In genomic region chr3:15726043-15726442, GRCh38 we compare ENCODE assay signal across 1 cellular context.
A peak's percentile ranks its signal among the peaks of the same experiment; 100 is the strongest.
TF ChIP-seq lines count a peak whose summit lies in the region.

No MANE protein-coding gene starts in this region.

TF ChIP-seq in GM12878, 131 proteins besides CTCF, POLR2A, EP300 and RAD21 (continued from another document):
- TF ChIP-seq NKRF (conservative IDR thresholded peaks at IDR 0.05) (no peak), E2F8 (IDR thresholded peaks at IDR 0.05; ENCODE audit: low read depth, partially characterized antibody) (no peak), ASH2L (IDR thresholded peaks at IDR 0.05; ENCODE audit: borderline replicate concordance, low read depth) (0 out of 2 replicates have a peak, but pooled peaks have one; percentile 48), PKNOX1 (IDR thresholded peaks at IDR 0.05) (peak; percentile 20; the same call in 1 of the 2 replicates), RUNX3 (IDR thresholded peaks at IDR 0.05; ENCODE audit: low read length) (peak; percentile 22; the same call in 1 of the 2 replicates), BACH1 (IDR thresholded peaks at IDR 0.05; ENCODE audit: borderline replicate concordance) (no peak), POLR2AphosphoS2 (IDR thresholded peaks at IDR 0.05; ENCODE audit: low read depth, low read length) (no peak), FOXM1 (IDR thresholded peaks at IDR 0.05; ENCODE audit: low read depth, low read length) (peak; percentile 49; the same call in 1 of the 2 replicates), CBFB (IDR thresholded peaks at IDR 0.05; ENCODE audit: low read depth) (no peak), SMARCA5 (IDR thresholded peaks at IDR 0.05) (no peak), BHLHE40 (IDR thresholded peaks at IDR 0.05; ENCODE audit: borderline replicate concordance in 1 of 2, low read depth in 2 of 2, low read length in 1 of 2) (peak; percentile 87 to 90), ZNF622 (IDR thresholded peaks at IDR 0.05) (no peak), E4F1 (IDR thresholded peaks at IDR 0.05; ENCODE audit: borderline replicate concordance, partially characterized antibody) (no peak), SKIL (IDR thresholded peaks at IDR 0.05; ENCODE audit: low read depth, poor library complexity, severe bottlenecking) (peak; percentile 89), ATF2 (IDR thresholded peaks at IDR 0.05; ENCODE audit: low read length) (0 out of 2 replicates have a peak, but pooled peaks have one; percentile 35), IRF4 (IDR thresholded peaks at IDR 0.05; ENCODE audit: low read depth, low read length) (peak; percentile 84; the same call in 1 of the 2 replicates), JUNB (IDR thresholded peaks at IDR 0.05) (peak; percentile 92), JUND (IDR thresholded peaks at IDR 0.05; ENCODE audit: low read depth, low read length) (peak; percentile 66; the same call in 1 of the 2 replicates), RAD51 (IDR thresholded peaks at IDR 0.05) (no peak), ATF7 (IDR thresholded peaks at IDR 0.05; ENCODE audit: low read depth) (no peak), CBX5 (IDR thresholded peaks at IDR 0.05; ENCODE audit: low read depth) (0 out of 2 replicates have a peak, but pooled peaks have one; percentile 57), ZNF217 (IDR thresholded peaks at IDR 0.05) (peak; percentile 56; the same call in 1 of the 2 replicates), MTA2 (IDR thresholded peaks at IDR 0.05; ENCODE audit: low read depth) (peak; percentile 30; the same call in 1 of the 2 replicates)
